ENCODE assay signal across 24 cellular contexts in the genomic region with DNA sequence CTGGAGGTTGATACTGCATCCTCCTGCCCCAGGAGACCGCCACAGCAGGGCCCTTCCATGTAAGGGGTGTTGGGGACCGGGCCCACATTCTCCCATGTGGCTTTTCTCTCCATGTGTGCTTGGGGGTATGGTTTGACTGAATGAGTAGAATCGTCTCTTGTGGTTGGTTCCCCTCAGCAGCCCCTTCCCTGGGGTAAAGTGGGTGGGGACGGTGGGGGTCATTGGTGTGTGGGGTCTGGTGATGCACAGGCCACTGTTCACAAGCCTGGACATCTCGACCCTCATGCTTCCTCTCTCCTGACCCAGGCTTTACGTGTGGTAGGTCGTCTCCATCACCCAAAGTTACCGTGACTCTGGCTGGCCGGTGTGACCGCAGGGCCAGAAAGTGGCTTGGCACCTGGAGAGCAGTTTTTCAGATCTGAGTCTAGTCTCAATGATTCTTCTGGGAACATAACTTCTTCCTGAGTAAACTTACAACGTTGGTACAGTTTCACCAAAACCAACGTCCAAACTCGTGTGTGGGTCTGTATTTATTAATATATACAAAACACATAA. TPM values are rescaled to one million over a fixed set of nuclear protein-coding genes. Genes with fewer than 3 reads are reported as not detected.
"Had no signal": no experiment of that assay in that cellular context is flagged by ENCODE, and none has a peak within 500 bp of the region (broad histone marks: within the 10 kb centered on the region; RNA-seq: fewer than 3 reads in every experiment).

No MANE protein-coding gene starts in this region.

- H3K27ac Mint-ChIP-seq: memory B cell; natural killer cell treated with Interleukin-12 subunit alpha and Interleukin-12 subunit beta and Interleukin-15 and Interleukin-18, amount 100 ng/mL, for 72 hours; stimulated activated memory B cell treated with anti-CD40 and anti-IgM and Interleukin-4, amounts not matched to agents 10 μg/mL and 1 μg/mL and 100 μg/mL, for 72 hours; stimulated activated naive CD8-positive, alpha-beta T cell treated with anti-CD3 and anti-CD28 coated beads, Interleukin-15, amount 100 ng/mL, for 72 hours; type B pancreatic cell had no signal

- ATAC-seq: mucosa of descending colon; naive thymus-derived CD4-positive, alpha-beta T cell; natural killer cell treated with Interleukin-12 subunit alpha and Interleukin-12 subunit beta and Interleukin-15 and Interleukin-18, amount 100 ng/mL, for 72 hours; right cardiac atrium; stimulated activated memory B cell treated with anti-CD40 and anti-IgM and Interleukin-4, amounts not matched to agents 10 μg/mL and 1 μg/mL and 100 μg/mL, for 72 hours; stimulated activated naive CD8-positive, alpha-beta T cell treated with anti-CD3 and anti-CD28 coated beads, Interleukin-15, amount 100 ng/mL, for 72 hours had no signal

- H3K27me3 ChIP-seq: ovary, sigmoid colon, tibial nerve, vagina had no signal

- H3K9me3 ChIP-seq: left ventricle myocardium inferior, mucosa of descending colon, ovary, prostate gland, sigmoid colon, tibial nerve, vagina had no signal

- H3K36me3 Mint-ChIP-seq: natural killer cell treated with Interleukin-12 subunit alpha and Interleukin-12 subunit beta and Interleukin-15 and Interleukin-18, amount 100 ng/mL, for 72 hours had no signal

- H3K4me3 Mint-ChIP-seq: memory B cell; naive thymus-derived CD4-positive, alpha-beta T cell; natural killer cell treated with Interleukin-12 subunit alpha and Interleukin-12 subunit beta and Interleukin-15 and Interleukin-18, amount 100 ng/mL, for 72 hours; stimulated activated memory B cell treated with anti-CD40 and anti-IgM and Interleukin-4, amounts not matched to agents 10 μg/mL and 1 μg/mL and 100 μg/mL, for 72 hours; stimulated activated naive CD8-positive, alpha-beta T cell treated with anti-CD3 and anti-CD28 coated beads, Interleukin-15, amount 100 ng/mL, for 72 hours; type B pancreatic cell had no signal

- H3K4me1 ChIP-seq: left ventricle myocardium inferior, prostate gland, sigmoid colon, tibial nerve, vagina had no signal

- H3K27ac ChIP-seq: left ventricle myocardium inferior, ovary, prostate gland, sigmoid colon, tibial nerve, vagina had no signal

- FAIRE-seq: small intestine had no signal

- H3K36me3 ChIP-seq: ovary had no signal

- H3K27me3 Mint-ChIP-seq: memory B cell; naive thymus-derived CD4-positive, alpha-beta T cell; natural killer cell treated with Interleukin-12 subunit alpha and Interleukin-12 subunit beta and Interleukin-15 and Interleukin-18, amount 100 ng/mL, for 72 hours; stimulated activated memory B cell treated with anti-CD40 and anti-IgM and Interleukin-4, amounts not matched to agents 10 μg/mL and 1 μg/mL and 100 μg/mL, for 72 hours; stimulated activated naive CD8-positive, alpha-beta T cell treated with anti-CD3 and anti-CD28 coated beads, Interleukin-15, amount 100 ng/mL, for 72 hours; type B pancreatic cell had no signal

- H3K4me1 Mint-ChIP-seq: memory B cell; stimulated activated memory B cell treated with anti-CD40 and anti-IgM and Interleukin-4, amounts not matched to agents 10 μg/mL and 1 μg/mL and 100 μg/mL, for 72 hours had no signal

- H3K4me3 ChIP-seq: left ventricle myocardium inferior, mucosa of descending colon, ovary, prostate gland, sigmoid colon, tibial nerve, vagina had no signal

- DNase-seq: islet precursor cell; left ventricle myocardium inferior; midbrain; mucosa of descending colon; naive thymus-derived CD4-positive, alpha-beta T cell; ovary; retina; right cardiac atrium; sigmoid colon; small intestine; stimulated activated CD4-positive, alpha-beta T cell treated with anti-CD3 and anti-CD28 coated beads, Interleukin-1b, Interleukin-23, amount 100 ng/mL, for 48 hours; stimulated activated CD4-positive, alpha-beta T cell treated with anti-CD3 and anti-CD28 coated beads, Interleukin-2, amount 100 ng/mL, for 48 hours; stimulated activated CD4-positive, alpha-beta T cell treated with anti-CD3 and anti-CD28 coated beads, Interleukin-4, amount 100 ng/mL, for 4 hours; stimulated activated CD8-positive, alpha-beta memory T cell treated with anti-CD3 and anti-CD28 coated beads, Interleukin-4, amount 100 ng/mL, for 48 hours; stimulated activated naive CD4-positive, alpha-beta T cell treated with Interleukin-2 at 50 U/mL for 16 hours; stimulated activated naive CD8-positive, alpha-beta T cell treated with anti-CD3 and anti-CD28 coated beads, Interleukin-15, amount 100 ng/mL, for 72 hours; substantia nigra had no signal

- H3K9me3 Mint-ChIP-seq: memory B cell; natural killer cell treated with Interleukin-12 subunit alpha and Interleukin-12 subunit beta and Interleukin-15 and Interleukin-18, amount 100 ng/mL, for 72 hours; stimulated activated memory B cell treated with anti-CD40 and anti-IgM and Interleukin-4, amounts not matched to agents 10 μg/mL and 1 μg/mL and 100 μg/mL, for 72 hours; stimulated activated naive CD8-positive, alpha-beta T cell treated with anti-CD3 and anti-CD28 coated beads, Interleukin-15, amount 100 ng/mL, for 72 hours; type B pancreatic cell had no signal

RNA-seq across cellular contexts. Expression of gene DPF3, which starts 50.1 kb away (rescaled TPM):
- total RNA-seq: vagina had no signal
